23 cellular contexts compared by ENCODE assay signal in genomic region chr22:42318967-42319366, GRCh38.
"Had no signal": no experiment of that assay in that cellular context is flagged by ENCODE, and none has a peak within 500 bp of the region (broad histone marks: within the 10 kb centered on the region; RNA-seq: fewer than 3 reads in every experiment).

No MANE protein-coding gene starts in this region.

- H3K9me3 ChIP-seq: sigmoid colon, tibial nerve, uterus had no signal

- H3K4me3 ChIP-seq: coronary artery, neural progenitor cell, sigmoid colon, smooth muscle cell, tibial nerve, uterus had no signal

- H3K36me3 ChIP-seq: neural progenitor cell, sigmoid colon, tibial nerve, uterus had no signal

- H3K36me3 Mint-ChIP-seq: neural progenitor cell had no signal

- H3K4me3 Mint-ChIP-seq: activated CD4-positive, alpha-beta memory T cell treated with anti-CD3 and anti-CD28 coated beads, Interleukin-2, amount 10 ng/mL, durations not matched to agents 7 days and 5 days; activated naive CD4-positive, alpha-beta T cell treated with anti-CD3 and anti-CD28 coated beads for 36 hours; activated T-cell treated with anti-CD3 and anti-CD28 coated beads, Interleukin-2, amount 50 U/mL, for 72 hours; naive thymus-derived CD4-positive, alpha-beta T cell; neural progenitor cell had no signal

- ATAC-seq: activated T-cell treated with anti-CD3 and anti-CD28 coated beads, Interleukin-2, amount 50 U/mL, for 72 hours; left colon; naive thymus-derived CD4-positive, alpha-beta T cell had no signal

- DNase-seq: activated CD4-positive, alpha-beta memory T cell treated with anti-CD3 and anti-CD28 coated beads, Interleukin-2, amount 10 ng/mL, durations not matched to agents 7 days and 5 days; activated CD4-positive, alpha-beta T cell treated with anti-CD3 and anti-CD28 coated beads for 48 hours; activated effector memory CD4-positive, alpha-beta T cell treated with Interleukin-2 at 50 U/mL for 16 hours; activated naive CD4-positive, alpha-beta T cell treated with anti-CD3 and anti-CD28 coated beads for 36 hours; activated T-cell treated with anti-CD3 and anti-CD28 coated beads, Interleukin-2, amount 50 U/mL, for 72 hours; aorta; central memory CD4-positive, alpha-beta T cell; left colon; mesenchymal stem cell; naive thymus-derived CD4-positive, alpha-beta T cell; retina; sigmoid colon; stimulated activated CD4-positive, alpha-beta T cell treated with anti-CD3 and anti-CD28 coated beads, Interleukin-15, amount 100 ng/mL, for 24 hours; stimulated activated CD8-positive, alpha-beta memory T cell treated with anti-CD3 and anti-CD28 coated beads, Interleukin-4, amount 100 ng/mL, for 48 hours; stimulated activated naive CD4-positive, alpha-beta T cell treated with Interleukin-2 at 50 U/mL for 16 hours; uterus had no signal

- H3K27ac Mint-ChIP-seq: activated CD4-positive, alpha-beta memory T cell treated with anti-CD3 and anti-CD28 coated beads, Interleukin-2, amount 10 ng/mL, durations not matched to agents 7 days and 5 days; activated naive CD4-positive, alpha-beta T cell treated with anti-CD3 and anti-CD28 coated beads for 36 hours; activated T-cell treated with anti-CD3 and anti-CD28 coated beads, Interleukin-2, amount 50 U/mL, for 72 hours; progenitor cell of endocrine pancreas had no signal

- H3K4me2 ChIP-seq: neural progenitor cell, smooth muscle cell had no signal

- H3K9ac ChIP-seq: neural progenitor cell had no signal

- H3K27me3 ChIP-seq: neural progenitor cell, sigmoid colon, uterus had no signal

- H3K27ac ChIP-seq: coronary artery, epithelial cell of prostate, neural progenitor cell, tibial nerve, uterus had no signal

- H2AFZ ChIP-seq: neural progenitor cell had no signal

- FAIRE-seq: keratinocyte had no signal

- H3K9me3 Mint-ChIP-seq: activated CD4-positive, alpha-beta memory T cell treated with anti-CD3 and anti-CD28 coated beads, Interleukin-2, amount 10 ng/mL, durations not matched to agents 7 days and 5 days; activated naive CD4-positive, alpha-beta T cell treated with anti-CD3 and anti-CD28 coated beads for 36 hours; activated T-cell treated with anti-CD3 and anti-CD28 coated beads, Interleukin-2, amount 50 U/mL, for 72 hours; neural progenitor cell had no signal
